1 cellular context compared by ENCODE assay signal in the genomic region with DNA sequence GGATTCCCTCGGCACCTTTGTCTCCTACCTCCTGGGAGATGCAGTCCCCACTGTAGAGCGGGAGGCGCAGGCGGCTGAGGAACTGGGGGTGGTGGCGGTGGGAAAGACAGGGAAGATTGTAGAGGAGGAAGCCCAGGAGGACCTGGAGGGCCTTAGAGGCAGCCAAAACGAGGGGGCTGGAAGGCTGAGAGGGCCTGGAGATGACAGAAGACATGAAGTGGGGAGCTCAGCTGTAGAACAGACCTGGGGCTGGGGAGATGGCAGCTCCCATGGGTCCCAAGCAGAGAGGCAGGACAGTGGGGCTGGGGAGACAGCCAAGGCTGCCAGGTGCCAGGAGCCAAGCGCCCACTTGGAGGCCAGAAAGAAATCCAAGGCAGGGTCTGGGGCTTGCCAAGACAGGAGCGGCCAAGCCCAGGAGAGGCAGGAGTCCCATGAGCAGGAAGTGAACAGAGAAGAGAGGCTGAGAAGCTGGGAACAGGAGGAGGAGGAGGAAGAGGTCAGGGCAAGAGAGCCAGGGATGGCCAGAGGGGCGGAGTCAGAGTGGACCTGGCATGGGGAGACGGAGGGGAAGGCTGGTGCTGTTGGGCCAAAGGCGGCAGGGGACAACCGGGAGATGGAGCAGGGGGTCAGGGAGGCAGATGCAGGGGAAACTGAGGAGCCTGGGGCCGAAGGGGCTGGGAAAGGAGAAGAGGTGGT.
TF ChIP-seq lines count a peak whose summit lies in the region.

No MANE protein-coding gene starts in this region.

TF ChIP-seq in GM12878, 131 proteins besides CTCF, POLR2A, EP300 and RAD21:
- TF ChIP-seq RB1 (IDR thresholded peaks at IDR 0.05; ENCODE audit: borderline replicate concordance) (no peak), ZBED1 (IDR thresholded peaks at IDR 0.05; ENCODE audit: borderline replicate concordance) (no peak), NFIC (IDR thresholded peaks at IDR 0.05; ENCODE audit: low read depth, low read length) (no peak), EED (IDR thresholded peaks at IDR 0.05; ENCODE audit: low read depth) (no peak), KLF5 (IDR thresholded peaks at IDR 0.05; ENCODE audit: partially characterized antibody) (no peak), BRCA1 (IDR thresholded peaks at IDR 0.05; ENCODE audit: low read depth, low read length) (no peak), POU2F2 (IDR thresholded peaks at IDR 0.05; ENCODE audit: borderline replicate concordance, low read depth, low read length) (no peak), YY1 (IDR thresholded peaks at IDR 0.05; ENCODE audit: low read depth, low read length) (no peak), PAX8 (IDR thresholded peaks at IDR 0.05) (no peak), CHD2 (IDR thresholded peaks at IDR 0.05; ENCODE audit: borderline replicate concordance, low read depth, low read length) (no peak), HCFC1 (IDR thresholded peaks at IDR 0.05; ENCODE audit: low read length) (no peak), CEBPB (IDR thresholded peaks at IDR 0.05; ENCODE audit: borderline replicate concordance in 1 of 2, low read depth in 2 of 2, low read length in 2 of 2) (no peak), IKZF2 (IDR thresholded peaks at IDR 0.05) (no peak), SPI1 (IDR thresholded peaks at IDR 0.05; ENCODE audit: borderline replicate concordance, insufficient read depth, low read depth, low read length) (no peak)
- TF ChIP-seq, protein P1, sequence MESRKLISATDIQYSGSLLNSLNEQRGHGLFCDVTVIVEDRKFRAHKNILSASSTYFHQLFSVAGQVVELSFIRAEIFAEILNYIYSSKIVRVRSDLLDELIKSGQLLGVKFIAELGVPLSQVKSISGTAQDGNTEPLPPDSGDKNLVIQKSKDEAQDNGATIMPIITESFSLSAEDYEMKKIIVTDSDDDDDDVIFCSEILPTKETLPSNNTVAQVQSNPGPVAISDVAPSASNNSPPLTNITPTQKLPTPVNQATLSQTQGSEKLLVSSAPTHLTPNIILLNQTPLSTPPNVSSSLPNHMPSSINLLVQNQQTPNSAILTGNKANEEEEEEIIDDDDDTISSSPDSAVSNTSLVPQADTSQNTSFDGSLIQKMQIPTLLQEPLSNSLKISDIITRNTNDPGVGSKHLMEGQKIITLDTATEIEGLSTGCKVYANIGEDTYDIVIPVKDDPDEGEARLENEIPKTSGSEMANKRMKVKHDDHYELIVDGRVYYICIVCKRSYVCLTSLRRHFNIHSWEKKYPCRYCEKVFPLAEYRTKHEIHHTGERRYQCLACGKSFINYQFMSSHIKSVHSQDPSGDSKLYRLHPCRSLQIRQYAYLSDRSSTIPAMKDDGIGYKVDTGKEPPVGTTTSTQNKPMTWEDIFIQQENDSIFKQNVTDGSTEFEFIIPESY (IDR thresholded peaks at IDR 0.05), result no peak
- TF ChIP-seq, protein P2, sequence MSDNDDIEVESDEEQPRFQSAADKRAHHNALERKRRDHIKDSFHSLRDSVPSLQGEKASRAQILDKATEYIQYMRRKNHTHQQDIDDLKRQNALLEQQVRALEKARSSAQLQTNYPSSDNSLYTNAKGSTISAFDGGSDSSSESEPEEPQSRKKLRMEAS (IDR thresholded peaks at IDR 0.05; ENCODE audit: low read depth, low read length), result no peak
- TF ChIP-seq, protein P3, sequence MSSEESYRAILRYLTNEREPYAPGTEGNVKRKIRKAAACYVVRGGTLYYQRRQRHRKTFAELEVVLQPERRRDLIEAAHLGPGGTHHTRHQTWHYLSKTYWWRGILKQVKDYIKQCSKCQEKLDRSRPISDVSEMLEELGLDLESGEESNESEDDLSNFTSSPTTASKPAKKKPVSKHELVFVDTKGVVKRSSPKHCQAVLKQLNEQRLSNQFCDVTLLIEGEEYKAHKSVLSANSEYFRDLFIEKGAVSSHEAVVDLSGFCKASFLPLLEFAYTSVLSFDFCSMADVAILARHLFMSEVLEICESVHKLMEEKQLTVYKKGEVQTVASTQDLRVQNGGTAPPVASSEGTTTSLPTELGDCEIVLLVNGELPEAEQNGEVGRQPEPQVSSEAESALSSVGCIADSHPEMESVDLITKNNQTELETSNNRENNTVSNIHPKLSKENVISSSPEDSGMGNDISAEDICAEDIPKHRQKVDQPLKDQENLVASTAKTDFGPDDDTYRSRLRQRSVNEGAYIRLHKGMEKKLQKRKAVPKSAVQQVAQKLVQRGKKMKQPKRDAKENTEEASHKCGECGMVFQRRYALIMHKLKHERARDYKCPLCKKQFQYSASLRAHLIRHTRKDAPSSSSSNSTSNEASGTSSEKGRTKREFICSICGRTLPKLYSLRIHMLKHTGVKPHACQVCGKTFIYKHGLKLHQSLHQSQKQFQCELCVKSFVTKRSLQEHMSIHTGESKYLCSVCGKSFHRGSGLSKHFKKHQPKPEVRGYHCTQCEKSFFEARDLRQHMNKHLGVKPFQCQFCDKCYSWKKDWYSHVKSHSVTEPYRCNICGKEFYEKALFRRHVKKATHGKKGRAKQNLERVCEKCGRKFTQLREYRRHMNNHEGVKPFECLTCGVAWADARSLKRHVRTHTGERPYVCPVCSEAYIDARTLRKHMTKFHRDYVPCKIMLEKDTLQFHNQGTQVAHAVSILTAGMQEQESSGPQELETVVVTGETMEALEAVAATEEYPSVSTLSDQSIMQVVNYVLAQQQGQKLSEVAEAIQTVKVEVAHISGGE (CRISPR knock-in tag; IDR thresholded peaks at IDR 0.05), result no peak
